In genomic region chr5:112413611-112414010, GRCh38 we compare ENCODE assay signal across 18 cellular contexts.
"Had no signal": no experiment of that assay in that cellular context is flagged by ENCODE, and none has a peak within 500 bp of the region (broad histone marks: within the 10 kb centered on the region; RNA-seq: fewer than 3 reads in every experiment).

No MANE protein-coding gene starts in this region.

- H3K4me1 ChIP-seq: colonic mucosa, uterus had no signal

- H3K9me3 ChIP-seq: colonic mucosa, heart left ventricle, ovary, upper lobe of left lung, uterus had no signal

- DNase-seq: colonic mucosa; dermis blood vessel endothelial cell; erythroblast; foreskin keratinocyte; heart left ventricle; hippocampal formation; mammary epithelial cell; naive thymus-derived CD4-positive, alpha-beta T cell; nephron progenitor cell; ovary; right cardiac atrium; small intestine; stimulated activated CD4-positive, alpha-beta T cell treated with anti-CD3 and anti-CD28 coated beads, Interleukin-12 subunit alpha, Interleukin-12 subunit beta, amount 100 ng/mL, for 4 hours; stimulated activated naive CD4-positive, alpha-beta T cell treated with Interleukin-2 at 50 U/mL for 16 hours; upper lobe of left lung; uterus had no signal

- H3K36me3 ChIP-seq: colonic mucosa, ovary, upper lobe of left lung, uterus had no signal

- ATAC-seq: foreskin keratinocyte; heart left ventricle; left lobe of liver; naive thymus-derived CD4-positive, alpha-beta T cell; right cardiac atrium had no signal

- H3K4me3 ChIP-seq: colonic mucosa, heart left ventricle, ovary, upper lobe of left lung, uterus had no signal

- H3K36me3 Mint-ChIP-seq: naive thymus-derived CD4-positive, alpha-beta T cell had no signal

- H3K4me3 Mint-ChIP-seq: naive thymus-derived CD4-positive, alpha-beta T cell; nephron progenitor cell had no signal

- H3K9me3 Mint-ChIP-seq: nephron progenitor cell had no signal

- H3K27ac ChIP-seq: colonic mucosa, foreskin keratinocyte, heart left ventricle, ovary, upper lobe of left lung, uterus had no signal

- H3K27me3 ChIP-seq: colonic mucosa, foreskin keratinocyte, ovary, upper lobe of left lung, uterus had no signal

- H3K27ac Mint-ChIP-seq: naive thymus-derived CD4-positive, alpha-beta T cell; nephron progenitor cell had no signal

- FAIRE-seq: endothelial cell of umbilical vein, small intestine had no signal
